Comparison of ENCODE assay signal across 1 cellular context in genomic region chr2:135473567-135473966, GRCh38.
TF ChIP-seq lines count a peak whose summit lies in the region.

No MANE protein-coding gene starts in this region.

TF ChIP-seq in liver, 16 proteins besides CTCF, POLR2A, EP300 and RAD21 (continued from another document):
- TF ChIP-seq MAX (IDR thresholded peaks at IDR 0.05): no peak
